ENCODE assay signal across 8 cellular contexts in genomic region chr20:35954907-35955251, GRCh38. TPM values are rescaled to one million over a fixed set of nuclear protein-coding genes. Genes with fewer than 3 reads are reported as not detected.
DNase-seq lines count a peak whose midpoint lies in the region; ATAC-seq and TF ChIP-seq lines count a peak whose summit lies in the region.

No MANE protein-coding gene starts in this region.

- DNase-seq in NCI-H146 treated with DMSO at 0.1 percent for 48 hours (lab: John Stamatoyannopoulos, UW; ENCODE audit: unreplicated experiment) (peak; percentile 40), NCI-H146 (lab: John Stamatoyannopoulos, UW) (no peak), HL-60 (ENCODE audit: low read depth in 1 of 2, low spot score in 1 of 2) (no peak), fibroblast of peridontal ligament (ENCODE audit: extremely low read depth) (peak; percentile 65), osteoblast (ENCODE audit: insufficient read length, low spot score, missing footprints) (peak; percentile 89)

- no peak for ATAC-seq in GM19395 (IDR thresholded peaks at IDR 0.05; ENCODE audit: unreplicated experiment)
- no peak for ATAC-seq in HG03039 (IDR thresholded peaks at IDR 0.05; ENCODE audit: unreplicated experiment)

- H3K4me3 ChIP-seq in HL-60 (replicated peaks; ENCODE audit: insufficient read depth, low read length) (peak overlapping the region; percentile 91), WI38 (ENCODE audit: low read depth, low read length) (peak overlapping the region; percentile 93), osteoblast (ENCODE audit: insufficient read depth, low read length) (peak overlapping the region; percentile 81)

- H3K9me3 ChIP-seq in osteoblast (ENCODE audit: low read depth, low read length): no peaks in the 10 kb centered on the region

- peaks cover 23% of the 10 kb centered on the region for H3K79me2 ChIP-seq in osteoblast (ENCODE audit: insufficient read depth, low read length)

- TF ChIP-seq CTCF in HL-60 (IDR thresholded peaks at IDR 0.05; ENCODE audit: insufficient read depth, low read length) (no peak), WI38 (IDR thresholded peaks at IDR 0.05; ENCODE audit: low read depth, low read length) (no peak), osteoblast (IDR thresholded peaks at IDR 0.05; ENCODE audit: extremely low read depth, low read depth, low read length) (no peak)

- no peaks in the 10 kb centered on the region for H3K36me3 ChIP-seq in osteoblast (ENCODE audit: insufficient read depth, low read length)

- H3K4me2 ChIP-seq in osteoblast (ENCODE audit: insufficient read depth, low read length): peak overlapping the region; percentile 98

- peaks cover 13% of the 10 kb centered on the region for H4K20me1 ChIP-seq in osteoblast (ENCODE audit: insufficient read depth, low read length)

- H3K4me1 ChIP-seq in osteoblast (ENCODE audit: insufficient read depth, low read length): peaks cover 14% of the 10 kb centered on the region

- H2AFZ ChIP-seq in osteoblast (ENCODE audit: low read length): peak overlapping the region; percentile 97

- H3K27ac ChIP-seq in HL-60 (replicated peaks) (peak overlapping the region; percentile 98), osteoblast (ENCODE audit: low read depth, low read length) (peak overlapping the region; percentile 96)

- H3K27me3 ChIP-seq in HL-60 (ENCODE audit: insufficient read depth, poor library complexity, severe bottlenecking): no peaks in the 10 kb centered on the region
- H3K27me3 ChIP-seq in osteoblast (ENCODE audit: insufficient read depth, low read length): no peaks in the 10 kb centered on the region

RNA-seq across cellular contexts. Expression of gene SCAND1, which starts 0.6 kb away (rescaled TPM):
- total RNA-seq in osteoblast: 69.8 and 74.6 TPM in 2 replicates

RNA-seq across cellular contexts. Expression of gene CNBD2, which starts 13.5 kb away (rescaled TPM):
- total RNA-seq in osteoblast: 0.72 and 2.1 TPM in 2 replicates

Comparison
In these comparisons a context has a peak if more than half of its experiments do, and no peak if none do; other contexts are left out.
1. DNase-seq: peak in NCI-H146 treated with DMSO at 0.1 percent for 48 hours (single experiment), fibroblast of peridontal ligament (single experiment) and osteoblast (single experiment); none in NCI-H146 (single experiment) and HL-60 (0 of 2).
2. Peak in every context shown above with its lines, with median percentiles within 50 percentile points of each other: H3K4me3 ChIP-seq.